In genomic region chr6:8414844-8415243, GRCh38 we compare ENCODE assay signal across 2 cellular contexts.
TF ChIP-seq lines count a peak whose summit lies in the region.

No MANE protein-coding gene starts in this region.

TF ChIP-seq in HepG2, 621 proteins besides CTCF, POLR2A, EP300 and RAD21:
- TF ChIP-seq, protein P1, sequence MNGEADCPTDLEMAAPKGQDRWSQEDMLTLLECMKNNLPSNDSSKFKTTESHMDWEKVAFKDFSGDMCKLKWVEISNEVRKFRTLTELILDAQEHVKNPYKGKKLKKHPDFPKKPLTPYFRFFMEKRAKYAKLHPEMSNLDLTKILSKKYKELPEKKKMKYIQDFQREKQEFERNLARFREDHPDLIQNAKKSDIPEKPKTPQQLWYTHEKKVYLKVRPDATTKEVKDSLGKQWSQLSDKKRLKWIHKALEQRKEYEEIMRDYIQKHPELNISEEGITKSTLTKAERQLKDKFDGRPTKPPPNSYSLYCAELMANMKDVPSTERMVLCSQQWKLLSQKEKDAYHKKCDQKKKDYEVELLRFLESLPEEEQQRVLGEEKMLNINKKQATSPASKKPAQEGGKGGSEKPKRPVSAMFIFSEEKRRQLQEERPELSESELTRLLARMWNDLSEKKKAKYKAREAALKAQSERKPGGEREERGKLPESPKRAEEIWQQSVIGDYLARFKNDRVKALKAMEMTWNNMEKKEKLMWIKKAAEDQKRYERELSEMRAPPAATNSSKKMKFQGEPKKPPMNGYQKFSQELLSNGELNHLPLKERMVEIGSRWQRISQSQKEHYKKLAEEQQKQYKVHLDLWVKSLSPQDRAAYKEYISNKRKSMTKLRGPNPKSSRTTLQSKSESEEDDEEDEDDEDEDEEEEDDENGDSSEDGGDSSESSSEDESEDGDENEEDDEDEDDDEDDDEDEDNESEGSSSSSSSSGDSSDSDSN (CRISPR knock-in tag; IDR thresholded peaks at IDR 0.05): no peak
- TF ChIP-seq MAFF (IDR thresholded peaks at IDR 0.05; ENCODE audit: low read depth, low read length) (peak; percentile 91), FOXK1 (CRISPR knock-in tag; IDR thresholded peaks at IDR 0.05; ENCODE audit: borderline replicate concordance, low read depth) (no peak), ZBTB46 (CRISPR knock-in tag; IDR thresholded peaks at IDR 0.05; ENCODE audit: borderline replicate concordance) (no peak), MAFK (conservative IDR thresholded peaks at IDR 0.05 in 1 of 2, IDR thresholded peaks at IDR 0.05 in 1 of 2; ENCODE audit: low read length in 2 of 2) (peak; percentile 87 to 95), ATRX (CRISPR knock-in tag; IDR thresholded peaks at IDR 0.05; ENCODE audit: borderline replicate concordance) (no peak), RNF2 (conservative IDR thresholded peaks at IDR 0.05; ENCODE audit: low read depth) (no peak), SP2 (CRISPR knock-in tag; IDR thresholded peaks at IDR 0.05) (no peak), ZNF512B (CRISPR knock-in tag; IDR thresholded peaks at IDR 0.05; ENCODE audit: borderline replicate concordance) (no peak), ZNF335 (CRISPR knock-in tag; IDR thresholded peaks at IDR 0.05) (no peak)
- TF ChIP-seq, protein P2, sequence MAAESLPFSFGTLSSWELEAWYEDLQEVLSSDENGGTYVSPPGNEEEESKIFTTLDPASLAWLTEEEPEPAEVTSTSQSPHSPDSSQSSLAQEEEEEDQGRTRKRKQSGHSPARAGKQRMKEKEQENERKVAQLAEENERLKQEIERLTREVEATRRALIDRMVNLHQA (CRISPR knock-in tag; IDR thresholded peaks at IDR 0.05): no peak
- TF ChIP-seq, protein P3, sequence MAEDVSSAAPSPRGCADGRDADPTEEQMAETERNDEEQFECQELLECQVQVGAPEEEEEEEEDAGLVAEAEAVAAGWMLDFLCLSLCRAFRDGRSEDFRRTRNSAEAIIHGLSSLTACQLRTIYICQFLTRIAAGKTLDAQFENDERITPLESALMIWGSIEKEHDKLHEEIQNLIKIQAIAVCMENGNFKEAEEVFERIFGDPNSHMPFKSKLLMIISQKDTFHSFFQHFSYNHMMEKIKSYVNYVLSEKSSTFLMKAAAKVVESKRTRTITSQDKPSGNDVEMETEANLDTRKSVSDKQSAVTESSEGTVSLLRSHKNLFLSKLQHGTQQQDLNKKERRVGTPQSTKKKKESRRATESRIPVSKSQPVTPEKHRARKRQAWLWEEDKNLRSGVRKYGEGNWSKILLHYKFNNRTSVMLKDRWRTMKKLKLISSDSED (CRISPR knock-in tag; IDR thresholded peaks at IDR 0.05): no peak

TF ChIP-seq in IMR-90, 13 proteins besides CTCF, POLR2A, EP300 and RAD21:
- TF ChIP-seq MXI1 (IDR thresholded peaks at IDR 0.05; ENCODE audit: borderline replicate concordance, low read depth, low read length) (no peak), FOS (IDR thresholded peaks at IDR 0.05; ENCODE audit: low read depth, low read length) (no peak), MAFK (IDR thresholded peaks at IDR 0.05; ENCODE audit: low read depth, low read length) (peak; percentile 76), RCOR1 (IDR thresholded peaks at IDR 0.05; ENCODE audit: insufficient replicate concordance, low read length) (no peak), SMC3 (IDR thresholded peaks at IDR 0.05; ENCODE audit: low read depth, low read length) (no peak), CEBPB (IDR thresholded peaks at IDR 0.05; ENCODE audit: low read depth, low read length) (no peak), USF2 (IDR thresholded peaks at IDR 0.05; ENCODE audit: low read depth, low read length) (no peak), RFX5 (IDR thresholded peaks at IDR 0.05; ENCODE audit: low read depth, low read length) (no peak)
- TF ChIP-seq, protein P4, sequence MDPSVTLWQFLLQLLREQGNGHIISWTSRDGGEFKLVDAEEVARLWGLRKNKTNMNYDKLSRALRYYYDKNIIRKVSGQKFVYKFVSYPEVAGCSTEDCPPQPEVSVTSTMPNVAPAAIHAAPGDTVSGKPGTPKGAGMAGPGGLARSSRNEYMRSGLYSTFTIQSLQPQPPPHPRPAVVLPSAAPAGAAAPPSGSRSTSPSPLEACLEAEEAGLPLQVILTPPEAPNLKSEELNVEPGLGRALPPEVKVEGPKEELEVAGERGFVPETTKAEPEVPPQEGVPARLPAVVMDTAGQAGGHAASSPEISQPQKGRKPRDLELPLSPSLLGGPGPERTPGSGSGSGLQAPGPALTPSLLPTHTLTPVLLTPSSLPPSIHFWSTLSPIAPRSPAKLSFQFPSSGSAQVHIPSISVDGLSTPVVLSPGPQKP (IDR thresholded peaks at IDR 0.05; ENCODE audit: borderline replicate concordance, low read depth, low read length): no peak
